In genomic region chr7:152338553-152338952, GRCh38 we compare ENCODE assay signal across 25 cellular contexts.
A peak's percentile ranks its signal among the peaks of the same experiment; 100 is the strongest.
DNase-seq lines count a peak whose midpoint lies in the region; ATAC-seq and TF ChIP-seq lines count a peak whose summit lies in the region.
"Had no signal": no experiment of that assay in that cellular context is flagged by ENCODE, and none has a peak within 500 bp of the region (broad histone marks: within the 10 kb centered on the region; RNA-seq: fewer than 3 reads in every experiment).

No MANE protein-coding gene starts in this region.

- 0 out of 2 replicates have a peak, but pooled peaks cover 5% of the 10 kb centered on the region for H3K9me1 ChIP-seq in IMR-90 (ENCODE audit: insufficient read depth, low read length)

- H3K36me3 ChIP-seq in IMR-90 (ENCODE audit: control insufficient read depth, insufficient read depth, low read length) (no peaks in the 10 kb centered on the region), SU-DHL-6 (ENCODE audit: low read length) (no peaks in the 10 kb centered on the region)
- H3K36me3 ChIP-seq: MG63, SJSA1 had no signal

- H3K4ac ChIP-seq in IMR-90 (ENCODE audit: low read depth, low read length): no peak overlapping the region

- CTCF ChIA-PET in IMR-90 (lab: Yijun Ruan, JAX): no interaction called here

- no peak overlapping the region for H3K23ac ChIP-seq in IMR-90 (ENCODE audit: low read depth, low read length)

- no peak overlapping the region for H2AK5ac ChIP-seq in IMR-90 (ENCODE audit: low read depth, low read length)

- H3K4me2 ChIP-seq in IMR-90 (ENCODE audit: low read depth, low read length) (no peak overlapping the region), SU-DHL-6 (ENCODE audit: low read depth, low read length, poor library complexity, severe bottlenecking) (peak overlapping the region; percentile 5)
- H3K4me2 ChIP-seq: BLaER1 had no signal

- H4K20me1 ChIP-seq in IMR-90 (ENCODE audit: insufficient read depth, low read length) (peaks cover 40% of the 10 kb centered on the region), SU-DHL-6 (ENCODE audit: low read depth, low read length) (peaks cover 40% of the 10 kb centered on the region)

- peaks cover 17 to 55% of the 10 kb centered on the region in 2 experiments; a peak in 3 of 4 replicates for H3K79me1 ChIP-seq in IMR-90 (ENCODE audit: low read depth in 1 of 2, low read length in 2 of 2)

- WGBS in IMR-90 (ENCODE audit: extremely low coverage in 2 of 2, insufficient read length in 1 of 2), 2 experiments: no CpG with 5 or more reads among the region's 2 CpGs

- POLR2A ChIA-PET in IMR-90 (lab: Charles Lee; ENCODE audit: unreplicated experiment): no interaction called here

- H3K4me3 ChIP-seq in IMR-90 (ENCODE audit: insufficient read depth, low read depth, low read length) (no peak overlapping the region), SU-DHL-6 (ENCODE audit: insufficient read depth, low read length, poor library complexity, severe bottlenecking) (no peak overlapping the region)
- H3K4me3 ChIP-seq: BLaER1, GM23248, MG63, SJSA1 had no signal

- TF ChIP-seq CTCF in IMR-90 (conservative IDR thresholded peaks at IDR 0.05; ENCODE audit: low read depth, low read length) (no peak), SU-DHL-6 (IDR thresholded peaks at IDR 0.05; ENCODE audit: insufficient read depth, low read length, poor library complexity, severe bottlenecking) (no peak)

- no peak overlapping the region for H3K18ac ChIP-seq in IMR-90 (ENCODE audit: low read depth, low read length)

- H3K9ac ChIP-seq in IMR-90 (ENCODE audit: low read depth, low read length): no peak overlapping the region
- H3K9ac ChIP-seq in SU-DHL-6 (ENCODE audit: low read length): no peak overlapping the region
- H3K9ac ChIP-seq: BLaER1, GM23248 had no signal

- no peak overlapping the region for H2BK20ac ChIP-seq in IMR-90 (ENCODE audit: low read depth, low read length)

- H2BK120ac ChIP-seq in IMR-90 (ENCODE audit: low read depth, low read length): no peak overlapping the region

- in situ Hi-C loops in IMR-90 (cut with MboI; ENCODE audit: low sequenced_read_pairs): loop anchor here (10.0 to 25.0 kb wide), 2 partner anchors 336 to 474 kb away; partner anchors contain the start of gene XRCC2

- H3K9me3 ChIP-seq in IMR-90 (ENCODE audit: control insufficient read depth, insufficient read depth, low read length): no peaks in the 10 kb centered on the region
- no peaks in the 10 kb centered on the region for H3K9me3 ChIP-seq in SU-DHL-6 (ENCODE audit: insufficient read depth, low read length)
- H3K9me3 ChIP-seq: BLaER1, MG63, SJSA1 had no signal

- TF ChIP-seq POLR2A in IMR-90 (IDR thresholded peaks at IDR 0.05; ENCODE audit: low read depth, low read length): no peak

- H3K9me2 ChIP-seq in SU-DHL-6 (replicated peaks; ENCODE audit: insufficient read depth, low read length): no peaks in the 10 kb centered on the region

- peaks cover 46% of the 10 kb centered on the region for H3F3A ChIP-seq in SU-DHL-6 (ENCODE audit: insufficient read depth)

- H4K5ac ChIP-seq in IMR-90 (ENCODE audit: low read depth, low read length): no peak overlapping the region

- DNase-seq in IMR-90: peak; percentile 43
- DNase-seq in fibroblast of gingiva (ENCODE audit: low read depth): peak; percentile 44
- DNase-seq in iris pigment epithelial cell (ENCODE audit: low read depth): peak; percentile 27
- no peak for DNase-seq in germinal center (ENCODE audit: low spot score)
- no peak for DNase-seq in SHP77 treated with DMSO at 0.1 percent for 48 hours (lab: John Stamatoyannopoulos, UW)
- DNase-seq in H4 (ENCODE audit: low spot score): no peak
- DNase-seq: 8988T; ACHN; CD4-positive, CD25-positive, alpha-beta regulatory T cell; GM23248; H9; KBM-7; MG63; NCI-H1048; NCI-H1417; NCI-H1694 treated with DMSO at 0.1 percent for 48 hours; NCI-H2081; NCI-H2227 treated with DMSO at 0.1 percent for 48 hours; NCI-H510A; NCI-H69; OCI-M1 had no signal

- no peak for TF ChIP-seq RAD21 in IMR-90 (IDR thresholded peaks at IDR 0.05; ENCODE audit: low read length)

- H3K27me3 ChIP-seq in IMR-90 (ENCODE audit: control insufficient read depth, insufficient read depth, low read length) (no peaks in the 10 kb centered on the region), SU-DHL-6 (ENCODE audit: low read length) (no peaks in the 10 kb centered on the region)
- H3K27me3 ChIP-seq: BLaER1, MG63, SJSA1 had no signal

- no peak overlapping the region for H2AK9ac ChIP-seq in IMR-90 (replicated peaks; ENCODE audit: low read depth, low read length, poor library complexity)

- H2BK5ac ChIP-seq in IMR-90 (ENCODE audit: low read depth, low read length, poor library complexity, severe bottlenecking): no peak overlapping the region

- H2AFZ ChIP-seq in IMR-90 (replicated peaks; ENCODE audit: low read length, poor library complexity) (no peak overlapping the region), SU-DHL-6 (ENCODE audit: low read depth, low read length, severe bottlenecking) (no peak overlapping the region)
- H2AFZ ChIP-seq: GM23248 had no signal

- no peak; the same call in 1 of the 2 replicates for ATAC-seq in IMR-90 (ENCODE audit: low read depth)
- ATAC-seq in GM18858 (IDR thresholded peaks at IDR 0.05; ENCODE audit: unreplicated experiment): no peak

- BruUV-seq in IMR-90 (replicated peaks; lab: Mats Ljungman, UMichigan): no TSS peak

- H3K27ac ChIP-seq in IMR-90 (ENCODE audit: insufficient read depth, low read length): no peak overlapping the region
- H3K27ac ChIP-seq in SU-DHL-6 (ENCODE audit: low read depth, low read length): 0 out of 2 replicates have a peak overlapping the region, but pooled peaks have one; percentile 27
- H3K27ac ChIP-seq: BLaER1, GM23248, SJSA1 had no signal

- H3K14ac ChIP-seq in IMR-90 (replicated peaks; ENCODE audit: low read depth, low read length): no peak overlapping the region

- peaks cover 2% of the 10 kb centered on the region; the same call in 1 of the 2 replicates for H3K4me1 ChIP-seq in IMR-90 (ENCODE audit: control insufficient read depth, insufficient read depth, low read length)
- H3K4me1 ChIP-seq: SJSA1 had no signal

- no peak overlapping the region for H4K8ac ChIP-seq in IMR-90 (ENCODE audit: low read depth in 2 of 2, low read length in 2 of 2)

- H3K79me2 ChIP-seq in SU-DHL-6 (ENCODE audit: insufficient read depth, low read length): peaks cover 97% of the 10 kb centered on the region

- H2BK15ac ChIP-seq in IMR-90 (ENCODE audit: low read depth, low read length): no peak overlapping the region

- intact Hi-C loops in IMR-90 (cut with micrococcal nuclease): no loop called here

- no peak overlapping the region for H4K91ac ChIP-seq in IMR-90 (ENCODE audit: insufficient read depth, low read depth, low read length)

- dilution Hi-C loops in IMR-90 (cut with HindIII; ENCODE audit: low sequenced_read_pairs, unreplicated experiment): no loop called here

- no peak overlapping the region for H3K56ac ChIP-seq in IMR-90 (ENCODE audit: extremely low read depth, insufficient read depth, low read length)

TF ChIP-seq in IMR-90, 13 proteins besides CTCF, POLR2A, EP300 and RAD21:
- no peak for TF ChIP-seq MXI1 (IDR thresholded peaks at IDR 0.05; ENCODE audit: borderline replicate concordance, low read depth, low read length)
- 0 out of 2 replicates have a peak, but pooled peaks have one; percentile 4 for TF ChIP-seq CEBPB (IDR thresholded peaks at IDR 0.05; ENCODE audit: low read depth, low read length)

Comparison
In these comparisons a context has a peak if more than half of its experiments do, and no peak if none do; other contexts are left out.
1. DNase-seq: peak in IMR-90 (single experiment), fibroblast of gingiva (single experiment) and iris pigment epithelial cell (single experiment); none in germinal center (single experiment), SHP77 treated with DMSO at 0.1 percent for 48 hours (single experiment) and H4 (single experiment).